Comparison of ENCODE assay signal across 8 cellular contexts in the genomic region with DNA sequence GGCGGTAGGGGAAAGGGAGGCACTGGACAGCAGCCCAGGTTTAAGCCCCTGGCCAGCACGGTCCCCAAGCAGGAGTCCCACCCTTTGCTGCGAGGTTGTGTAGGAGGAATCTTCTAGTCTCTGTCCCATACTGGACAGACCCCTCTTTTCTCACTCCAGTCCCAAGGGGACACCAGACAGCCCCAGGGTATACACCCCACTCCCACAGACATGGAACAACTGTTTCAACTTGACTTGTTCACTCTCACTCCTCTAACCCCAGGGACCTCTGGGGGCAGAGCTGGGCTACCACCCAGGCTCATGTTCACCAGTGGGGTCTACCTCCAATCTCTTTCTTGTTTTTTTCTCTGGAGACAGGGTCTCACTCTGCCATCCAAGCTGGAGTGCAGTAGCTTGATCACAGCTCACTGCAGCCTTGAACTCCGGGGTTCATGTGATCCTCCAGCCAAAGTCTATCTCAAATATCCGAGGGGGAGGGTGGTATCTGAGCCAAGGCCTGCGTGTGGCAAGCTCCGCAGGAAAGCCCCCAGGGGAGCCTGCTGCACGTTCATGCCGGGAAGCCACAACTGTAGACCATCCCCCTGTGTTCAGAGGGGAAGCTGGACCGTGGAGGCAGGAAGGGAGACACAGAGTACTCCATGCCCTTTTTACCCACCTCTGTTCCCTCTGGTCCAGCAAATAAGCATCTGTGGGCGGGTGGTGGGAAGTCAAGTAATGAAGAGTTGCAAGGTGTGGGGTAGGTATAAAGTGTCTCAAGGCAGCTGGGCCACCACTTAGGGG. TPM values are rescaled to one million over a fixed set of nuclear protein-coding genes. Genes with fewer than 3 reads are reported as not detected.
A peak's percentile ranks its signal among the peaks of the same experiment; 100 is the strongest.
DNase-seq lines count a peak whose midpoint lies in the region; ATAC-seq and TF ChIP-seq lines count a peak whose summit lies in the region.

No MANE protein-coding gene starts in this region.

- H3K36me3 Mint-ChIP-seq in naive B cell: no peaks in the 10 kb centered on the region

- H3K9me3 Mint-ChIP-seq in naive B cell: no peaks in the 10 kb centered on the region

- H3K4me3 Mint-ChIP-seq in naive B cell: peak overlapping the region; percentile 81 to 96 (median 87)

- H3K9me3 ChIP-seq in BE2C: no peaks in the 10 kb centered on the region
- no peaks in the 10 kb centered on the region for H3K9me3 ChIP-seq in HUES64 (ENCODE audit: insufficient read depth, low read depth, low read length)
- no peaks in the 10 kb centered on the region for H3K9me3 ChIP-seq in mammary epithelial cell (replicated peaks; ENCODE audit: insufficient read depth, low read length)

- peaks cover 11% of the 10 kb centered on the region for H3K4me1 ChIP-seq in BE2C
- no peaks in the 10 kb centered on the region for H3K4me1 ChIP-seq in HUES64 (ENCODE audit: insufficient read depth, low read length)
- peaks cover 15% of the 10 kb centered on the region for H3K4me1 ChIP-seq in mammary epithelial cell (ENCODE audit: insufficient read depth, low read length)

- H3K27me3 ChIP-seq in BE2C (no peaks in the 10 kb centered on the region), HUES64 (ENCODE audit: insufficient read depth, low read length) (peaks cover 9% of the 10 kb centered on the region; the same call in 1 of the 2 replicates), mammary epithelial cell (ENCODE audit: insufficient read depth, low read length) (no peaks in the 10 kb centered on the region)

- H3K4me1 Mint-ChIP-seq in naive B cell: peaks cover 26 to 35% (median 27%) of the 10 kb centered on the region in 3 donors

- H3K36me3 ChIP-seq in BE2C (peaks cover 43% of the 10 kb centered on the region), HUES64 (ENCODE audit: insufficient read depth, low read length) (peaks cover 39% of the 10 kb centered on the region), mammary epithelial cell (ENCODE audit: insufficient read depth, low read length) (peaks cover 8% of the 10 kb centered on the region)

- H3K27me3 Mint-ChIP-seq in naive B cell: no peaks in the 10 kb centered on the region

- H3K27ac ChIP-seq in HUES64 (ENCODE audit: low read depth, low read length): no peak overlapping the region
- no peak overlapping the region for H3K27ac ChIP-seq in mammary epithelial cell (ENCODE audit: insufficient read depth, low read depth, low read length)

- CTCF ChIA-PET in mammary epithelial cell (lab: Charles Lee; ENCODE audit: low non-redundant PET): interaction anchor here (1.0 kb wide), 1 partner anchor 67 kb away, joined by 7 read pairs; no protein-coding TSS in a partner anchor

- BruUV-seq in mammary epithelial cell (replicated peaks; lab: Mats Ljungman, UMichigan): no TSS peak

- no peak overlapping the region for H2AFZ ChIP-seq in mammary epithelial cell (ENCODE audit: low read depth, low read length)

- DNase-seq in BE2C (no peak), mammary epithelial cell (no peak), naive B cell (no peak)
- no peak for DNase-seq in stimulated activated CD4-positive, alpha-beta T cell treated with anti-CD3 and anti-CD28 coated beads, Interleukin-4, amount 100 ng/mL, for 4 hours

- H3K27ac Mint-ChIP-seq in naive B cell: peak overlapping the region in 4 of 6 donors; percentile 60 to 98 (median 76)

- no peak for ATAC-seq in naive B cell (ENCODE audit: low read depth in 2 of 2)
- ATAC-seq in GM21390 (IDR thresholded peaks at IDR 0.05; ENCODE audit: unreplicated experiment): no peak
- no peak for ATAC-seq in GM21786 (IDR thresholded peaks at IDR 0.05; ENCODE audit: unreplicated experiment)
- ATAC-seq in GM21515 (IDR thresholded peaks at IDR 0.05; ENCODE audit: unreplicated experiment): no peak

- no peaks in the 10 kb centered on the region for H4K20me1 ChIP-seq in mammary epithelial cell (ENCODE audit: insufficient read depth, low read length)

- H3K9ac ChIP-seq in HUES64 (ENCODE audit: low read depth, low read length): no peak overlapping the region
- no peak overlapping the region for H3K9ac ChIP-seq in mammary epithelial cell (ENCODE audit: insufficient read depth, low read length)

- no peak for TF ChIP-seq CTCF in BE2C (IDR thresholded peaks at IDR 0.05; ENCODE audit: low read depth, low read length)
- TF ChIP-seq CTCF in mammary epithelial cell (conservative IDR thresholded peaks at IDR 0.05 in 1 of 2, IDR thresholded peaks at IDR 0.05 in 1 of 2; ENCODE audit: extremely low read depth in 1 of 2, insufficient read depth in 1 of 2, low read depth in 1 of 2, low read length in 2 of 2): no peak

- peak overlapping the region; percentile 57 for H3K4me2 ChIP-seq in mammary epithelial cell (ENCODE audit: insufficient read depth, low read depth, low read length)

- peak overlapping the region; percentile 96 for H3K4me3 ChIP-seq in BE2C (ENCODE audit: low read depth, low read length)
- 0 out of 2 replicates have a peak overlapping the region, but pooled peaks have one; percentile 8 for H3K4me3 ChIP-seq in HUES64 (ENCODE audit: low read length)
- no peak overlapping the region for H3K4me3 ChIP-seq in mammary epithelial cell (replicated peaks in 1 of 3; ENCODE audit: insufficient read depth in 1 of 3, low read depth in 2 of 3, low read length in 3 of 3)

- dilution Hi-C loops in mammary epithelial cell (cut with HindIII; ENCODE audit: low sequenced_read_pairs): no loop called here

- H3K79me2 ChIP-seq in mammary epithelial cell (ENCODE audit: insufficient read depth, low read length): peaks cover 36% of the 10 kb centered on the region

- 74% methylated on average over 11 of the region's 11 CpGs for WGBS in HUES64
- 73% methylated on average over 8 of the region's 11 CpGs for WGBS in mammary epithelial cell (ENCODE audit: low coverage, missing lambda C conversion rate)

- in situ Hi-C loops in mammary epithelial cell (cut with MboI; ENCODE audit: low sequenced_read_pairs in 2 of 2): no loop called here

- intact Hi-C loops in mammary epithelial cell (cut with micrococcal nuclease): loop anchor here (5.0 to 10.0 kb wide), 2 partner anchors 129 to 287 kb away; no protein-coding TSS in a partner anchor

RNA-seq across cellular contexts. Expression of a gene that starts 1.8 kb away (rescaled TPM):
- polyA plus RNA-seq in BE2C (2012; ENCODE audit: insufficient read depth, insufficient read length, low read depth): 511 TPM
- polyA plus RNA-seq in HUES64 (2013, experiment 1 of 2): 51.7 TPM
- 48.8 TPM for polyA plus RNA-seq in HUES64 (2013, experiment 2 of 2)
- 10 to 100 TPM; 39.7 to 70.1 TPM for total RNA-seq in mammary epithelial cell
- polyA plus RNA-seq in mammary epithelial cell (78.2 TPM), naive B cell (ENCODE audit: low read depth in 6 of 6) (10 to 100 TPM; 31.1 to 63.8 (median 40.8) TPM)
- polyA minus RNA-seq in mammary epithelial cell: 30.4 TPM

RNA-seq across cellular contexts. Expression of a gene that starts 23.5 kb away (rescaled TPM):
- not detected for polyA plus RNA-seq in BE2C (2012; ENCODE audit: insufficient read depth, insufficient read length, low read depth)
- not detected for polyA plus RNA-seq in HUES64 (2013, experiment 1 of 2)
- not detected for polyA plus RNA-seq in HUES64 (2013, experiment 2 of 2)
- total RNA-seq in mammary epithelial cell: 10 to 100 TPM in 1 of 2 donors, 1 to 10 TPM in 1; 6.5 to 20.0 TPM
- polyA plus RNA-seq in mammary epithelial cell (2.1 TPM), naive B cell (ENCODE audit: low read depth in 6 of 6) (1 to 10 TPM in 2 of 6 donors, under 1 TPM in 1, not detected in 3; 0.44 to 1.2 (median 1.2) TPM)
- 9.1 TPM for polyA minus RNA-seq in mammary epithelial cell

RNA-seq across cellular contexts. Expression of a gene that starts 34.3 kb away (rescaled TPM):
- polyA plus RNA-seq in BE2C (2012; ENCODE audit: insufficient read depth, insufficient read length, low read depth): 221 TPM
- polyA plus RNA-seq in HUES64 (2013, experiment 1 of 2): 74.1 TPM
- polyA plus RNA-seq in HUES64 (2013, experiment 2 of 2): 91.3 TPM
- total RNA-seq in mammary epithelial cell: 10 to 100 TPM; 56.9 to 63.3 TPM
- 58.9 TPM for polyA plus RNA-seq in mammary epithelial cell
- polyA minus RNA-seq in mammary epithelial cell: 11.0 TPM
- polyA plus RNA-seq in naive B cell (ENCODE audit: low read depth in 6 of 6): 10 to 100 TPM; 74.7 to 98.3 (median 93.5) TPM

RNA-seq across cellular contexts. Expression of a gene that starts 57.7 kb away (rescaled TPM):
- polyA plus RNA-seq in BE2C (2012; ENCODE audit: insufficient read depth, insufficient read length, low read depth): 23.7 TPM
- polyA plus RNA-seq in HUES64 (2013, experiment 1 of 2): 9.7 TPM
- 10.2 TPM for polyA plus RNA-seq in HUES64 (2013, experiment 2 of 2)
- 10 to 100 TPM; 10.8 to 12.8 TPM for total RNA-seq in mammary epithelial cell
- polyA plus RNA-seq in mammary epithelial cell (5.0 TPM), naive B cell (ENCODE audit: low read depth in 6 of 6) (10 to 100 TPM in 1 of 6 donors, 1 to 10 TPM in 5; 1.6 to 15.8 (median 9.0) TPM)
- polyA minus RNA-seq in mammary epithelial cell: 13.0 TPM

RNA-seq across cellular contexts. Expression of a gene that starts 58.6 kb away (rescaled TPM):
- polyA plus RNA-seq in BE2C (2012; ENCODE audit: insufficient read depth, insufficient read length, low read depth): 10.3 TPM
- polyA plus RNA-seq in HUES64 (2013, experiment 1 of 2): 6.3 TPM
- polyA plus RNA-seq in HUES64 (2013, experiment 2 of 2): 7.8 TPM
- total RNA-seq in mammary epithelial cell: 1 to 10 TPM; 6.8 to 9.3 TPM
- polyA plus RNA-seq in mammary epithelial cell (7.6 TPM), naive B cell (ENCODE audit: low read depth in 6 of 6) (10 to 100 TPM in 4 of 6 donors, 1 to 10 TPM in 2; 7.2 to 21.6 (median 12.3) TPM)
- 5.1 TPM for polyA minus RNA-seq in mammary epithelial cell

Comparison
In these comparisons a context has a peak if more than half of its experiments do, and no peak if none do; other contexts are left out.
1. H3K4me3 ChIP-seq: peak in BE2C (single experiment) and HUES64 (single experiment); none in mammary epithelial cell (0 of 3).